Comparison of ENCODE assay signal across 9 cellular contexts in genomic region chr22:24424901-24425775, GRCh38. TPM values are rescaled to one million over a fixed set of nuclear protein-coding genes. Genes with fewer than 3 reads are reported as not detected.
A peak's percentile ranks its signal among the peaks of the same experiment; 100 is the strongest.
DNase-seq lines count a peak whose midpoint lies in the region; ATAC-seq and TF ChIP-seq lines count a peak whose summit lies in the region.
"Had no signal": no experiment of that assay in that cellular context is flagged by ENCODE, and none has a peak within 500 bp of the region (broad histone marks: within the 10 kb centered on the region; RNA-seq: fewer than 3 reads in every experiment).

No MANE protein-coding gene starts in this region.

- H3K4me3 Mint-ChIP-seq in CD4-positive, CD25-positive, alpha-beta regulatory T cell = peak overlapping the region; percentile 91 to 98 (median 96)
- peak overlapping the region; percentile 73 for H3K4me3 Mint-ChIP-seq in natural killer cell

- peak overlapping the region; percentile 92 to 99 (median 96) for H3K27ac Mint-ChIP-seq in CD4-positive, CD25-positive, alpha-beta regulatory T cell
- H3K27ac Mint-ChIP-seq in natural killer cell = peak overlapping the region; percentile 51 to 94

- TF ChIP-seq POLR2A in body of pancreas (IDR thresholded peaks at IDR 0.05) = no peak

- WGBS in body of pancreas, 2 donors = 85 to 93% methylated on average over 12 to 26 of the region's 32 CpGs

- H3K4me1 ChIP-seq in CD4-positive, CD25-positive, alpha-beta regulatory T cell (ENCODE audit: control insufficient read depth, insufficient read depth, low read length, poor library complexity, severe bottlenecking) = peaks cover 72% of the 10 kb centered on the region
- H3K4me1 ChIP-seq in HUES48 (ENCODE audit: control insufficient read depth, insufficient read depth, low read length) (peaks cover 8% of the 10 kb centered on the region), duodenal mucosa (ENCODE audit: control insufficient read depth in 1 of 2, insufficient read depth in 2 of 2, low read length in 2 of 2) (peaks cover 9 to 41% of the 10 kb centered on the region in 2 donors), body of pancreas (peaks cover 17% of the 10 kb centered on the region)

- no peak for TF ChIP-seq CTCF in natural killer cell (IDR thresholded peaks at IDR 0.05)
- no peak for TF ChIP-seq CTCF in body of pancreas (IDR thresholded peaks at IDR 0.05)

- H3K27me3 ChIP-seq in CD4-positive, CD25-positive, alpha-beta regulatory T cell (ENCODE audit: control insufficient read depth, insufficient read depth, low read length) = no peaks in the 10 kb centered on the region
- peaks cover 21% of the 10 kb centered on the region for H3K27me3 ChIP-seq in HUES48 (ENCODE audit: control insufficient read depth, insufficient read depth, low read length)
- H3K27me3 ChIP-seq in duodenal mucosa (ENCODE audit: control insufficient read depth in 1 of 2, insufficient read depth in 2 of 2, low read length in 2 of 2) = peaks cover 6 to 30% of the 10 kb centered on the region in 2 donors
- peaks cover 0 to 8% of the 10 kb centered on the region in 2 donors for H3K27me3 ChIP-seq in body of pancreas

- no peaks in the 10 kb centered on the region for H3K9me3 ChIP-seq in CD4-positive, CD25-positive, alpha-beta regulatory T cell (ENCODE audit: control insufficient read depth in 2 of 2, low read length in 2 of 2)
- no peaks in the 10 kb centered on the region for H3K9me3 ChIP-seq in HUES48 (ENCODE audit: control insufficient read depth, insufficient read depth, low read length)
- H3K9me3 ChIP-seq in duodenal mucosa (ENCODE audit: control insufficient read depth in 1 of 2, low read length in 2 of 2) = no peaks in the 10 kb centered on the region
- H3K9me3 ChIP-seq in body of pancreas = no peaks in the 10 kb centered on the region

- H3K4me1 Mint-ChIP-seq in CD4-positive, CD25-positive, alpha-beta regulatory T cell = peaks cover 6 to 62% (median 36%) of the 10 kb centered on the region in 4 donors
- H3K4me1 Mint-ChIP-seq in natural killer cell = peaks cover 37 to 44% of the 10 kb centered on the region in 2 donors

- no peaks in the 10 kb centered on the region for H3K36me3 ChIP-seq in CD4-positive, CD25-positive, alpha-beta regulatory T cell (ENCODE audit: control insufficient read depth, insufficient read depth, low read length)
- H3K36me3 ChIP-seq in HUES48 (ENCODE audit: control insufficient read depth, insufficient read depth, low read length) (no peaks in the 10 kb centered on the region), duodenal mucosa (ENCODE audit: control insufficient read depth in 1 of 2, insufficient read depth in 2 of 2, low read length in 2 of 2) (no peaks in the 10 kb centered on the region), body of pancreas (replicated peaks in 1 of 2; ENCODE audit: insufficient read depth in 1 of 2, low read depth in 2 of 2) (no peaks in the 10 kb centered on the region)

- H3K27ac ChIP-seq in CD4-positive, CD25-positive, alpha-beta regulatory T cell (ENCODE audit: insufficient read depth, low read length, poor library complexity, severe bottlenecking) = peak overlapping the region; percentile 97
- H3K27ac ChIP-seq in HUES48 (ENCODE audit: low read depth, low read length) (no peak overlapping the region), duodenal mucosa (ENCODE audit: low read depth, low read length) (peak overlapping the region; percentile 32), body of pancreas (no peak overlapping the region)

- H3K9me3 Mint-ChIP-seq in CD4-positive, CD25-positive, alpha-beta regulatory T cell = no peaks in the 10 kb centered on the region
- H3K9me3 Mint-ChIP-seq in natural killer cell = no peaks in the 10 kb centered on the region

- H3K36me3 Mint-ChIP-seq in CD4-positive, CD25-positive, alpha-beta regulatory T cell = no peaks in the 10 kb centered on the region
- H3K36me3 Mint-ChIP-seq in natural killer cell = no peaks in the 10 kb centered on the region

- no peak for ATAC-seq in CD4-positive, CD25-positive, alpha-beta regulatory T cell (ENCODE audit: low read depth in 2 of 2)
- no peak for ATAC-seq in natural killer cell
- ATAC-seq in HG02981 (IDR thresholded peaks at IDR 0.05; ENCODE audit: unreplicated experiment) = no peak
- ATAC-seq in body of pancreas = no peak

- H3K9ac ChIP-seq in HUES48 (ENCODE audit: low read depth, low read length) = 0 out of 2 replicates have a peak overlapping the region, but pooled peaks have one; percentile 31
- H3K9ac ChIP-seq in duodenal mucosa (ENCODE audit: low read depth in 1 of 2, low read length in 2 of 2) = no peak overlapping the region

- H3K4me3 ChIP-seq in CD4-positive, CD25-positive, alpha-beta regulatory T cell (ENCODE audit: low read depth, low read length) = no peak overlapping the region
- H3K4me3 ChIP-seq in HUES48 (ENCODE audit: low read depth, low read length) (peak overlapping the region; percentile 62), duodenal mucosa (ENCODE audit: low read depth in 1 of 2, low read length in 2 of 2) (no peak overlapping the region), body of pancreas (no peak overlapping the region)

- no peak for DNase-seq in CD4-positive, CD25-positive, alpha-beta regulatory T cell
- DNase-seq in natural killer cell (no peak), body of pancreas (no peak)
- no peak for DNase-seq in activated CD4-positive, CD25-positive, alpha-beta regulatory T cell (lab: John Stamatoyannopoulos, UW)
- no peak for DNase-seq in stimulated activated naive CD4-positive, alpha-beta T cell (lab: John Stamatoyannopoulos, UW)
- DNase-seq: small intestine had no signal

- intact Hi-C loops in natural killer cell (cut with micrococcal nuclease) (no loop called here), body of pancreas (cut with DNase I) (loop anchor here (5.0 kb wide), 1 partner anchor 97 kb away; no protein-coding TSS in a partner anchor)

- peaks cover 8% of the 10 kb centered on the region for H3K27me3 Mint-ChIP-seq in CD4-positive, CD25-positive, alpha-beta regulatory T cell
- peaks cover 9 to 14% of the 10 kb centered on the region in 2 donors for H3K27me3 Mint-ChIP-seq in natural killer cell (ENCODE audit: low read depth in 2 of 2)

RNA-seq across cellular contexts. Expression of gene ADORA2A, which starts 2.3 kb away (rescaled TPM):
- 31.2 TPM for total RNA-seq in CD4-positive, CD25-positive, alpha-beta regulatory T cell
- polyA plus RNA-seq in CD4-positive, CD25-positive, alpha-beta regulatory T cell = 100 to 1,000 TPM in 1 of 4 donors, 10 to 100 TPM in 3; 88.4 to 101 (median 94.5) TPM
- total RNA-seq in natural killer cell = 10 to 100 TPM; 11.0 to 15.0 (median 11.7) TPM
- 10 to 100 TPM in 1 of 2 donors, 1 to 10 TPM in 1; 2.1 to 19.4 TPM for total RNA-seq in body of pancreas

Comparison
In these comparisons a context has a peak if more than half of its experiments do, and no peak if none do; other contexts are left out.
1. H3K27ac ChIP-seq: peak in CD4-positive, CD25-positive, alpha-beta regulatory T cell (single experiment) and duodenal mucosa (single experiment); none in HUES48 (single experiment) and body of pancreas (0 of 4).